In genomic region chr6:125745281-125746018, GRCh38 we compare ENCODE assay signal across 13 cellular contexts. TPM values are rescaled to one million over a fixed set of nuclear protein-coding genes. Genes with fewer than 3 reads are reported as not detected.
DNase-seq lines count a peak whose midpoint lies in the region; ATAC-seq and TF ChIP-seq lines count a peak whose summit lies in the region.
"Had no signal": no experiment of that assay in that cellular context is flagged by ENCODE, and none has a peak within 500 bp of the region (broad histone marks: within the 10 kb centered on the region; RNA-seq: fewer than 3 reads in every experiment).

No MANE protein-coding gene starts in this region.

- H3K27me3 ChIP-seq in body of pancreas: no peaks in the 10 kb centered on the region

- peaks cover 68% of the 10 kb centered on the region for H3K27me3 Mint-ChIP-seq in activated T-helper 1 cell treated with anti-CD3 and anti-CD28 coated beads, Interleukin-12 subunit alpha, Interleukin-12 subunit beta, Interleukin-2, Interleukin-4 antibody, amounts not matched to agents 30 ng/mL and 10 ng/mL and 1 ng/mL, durations not matched to agents 14 hours and 24 hours and 36 hours (ENCODE audit: insufficient read depth)
- H3K27me3 Mint-ChIP-seq in HFFc6 (ENCODE audit: insufficient read depth): peaks cover 37% of the 10 kb centered on the region
- peaks cover 67% of the 10 kb centered on the region for H3K27me3 Mint-ChIP-seq in activated CD4-positive, alpha-beta T cell treated with anti-CD3 and anti-CD28 coated beads, Interleukin-2, amount 10 ng/mL, durations not matched to agents 7 days and 5 days

- no peak overlapping the region for H3K27ac Mint-ChIP-seq in stimulated activated effector memory CD8-positive, alpha-beta T cell treated with anti-CD3 and anti-CD28 coated beads, Interleukin-12 subunit alpha, Interleukin-12 subunit beta, amount 100 ng/mL, for 72 hours
- H3K27ac Mint-ChIP-seq in activated T-helper 1 cell treated with anti-CD3 and anti-CD28 coated beads, Interleukin-12 subunit alpha, Interleukin-12 subunit beta, Interleukin-2, Interleukin-4 antibody, amounts not matched to agents 30 ng/mL and 10 ng/mL and 1 ng/mL, durations not matched to agents 14 hours and 24 hours and 36 hours: no peak overlapping the region
- no peak overlapping the region for H3K27ac Mint-ChIP-seq in HFFc6
- H3K27ac Mint-ChIP-seq in activated CD4-positive, alpha-beta T cell treated with anti-CD3 and anti-CD28 coated beads, Interleukin-2, amount 10 ng/mL, durations not matched to agents 7 days and 5 days: no peak overlapping the region
- H3K27ac Mint-ChIP-seq: CD4-positive, alpha-beta T cell had no signal

- peak overlapping the region; percentile 91 for H3K4me3 Mint-ChIP-seq in stimulated activated effector memory CD8-positive, alpha-beta T cell treated with anti-CD3 and anti-CD28 coated beads, Interleukin-12 subunit alpha, Interleukin-12 subunit beta, amount 100 ng/mL, for 72 hours
- no peak overlapping the region for H3K4me3 Mint-ChIP-seq in activated T-helper 1 cell treated with anti-CD3 and anti-CD28 coated beads, Interleukin-12 subunit alpha, Interleukin-12 subunit beta, Interleukin-2, Interleukin-4 antibody, amounts not matched to agents 30 ng/mL and 10 ng/mL and 1 ng/mL, durations not matched to agents 14 hours and 24 hours and 36 hours
- H3K4me3 Mint-ChIP-seq in HFFc6: no peak overlapping the region
- no peak overlapping the region for H3K4me3 Mint-ChIP-seq in activated CD4-positive, alpha-beta T cell treated with anti-CD3 and anti-CD28 coated beads, Interleukin-2, amount 10 ng/mL, durations not matched to agents 7 days and 5 days

- H3K4me1 ChIP-seq in body of pancreas: peaks cover 11% of the 10 kb centered on the region

- intact Hi-C loops in body of pancreas (cut with DNase I): no loop called here
- intact Hi-C loops in activated T-helper 1 cell treated with anti-CD3 and anti-CD28 coated beads, Interleukin-12 subunit alpha, Interleukin-12 subunit beta, Interleukin-2, Interleukin-4 antibody, amounts not matched to agents 30 ng/mL and 10 ng/mL and 1 ng/mL, durations not matched to agents 14 hours and 24 hours and 36 hours (cut with micrococcal nuclease): loop anchor here (1.0 to 5.0 kb wide), 6 partner anchors 23 to 1372 kb away; partner anchors contain the start of genes HDDC2, RSPO3, TPD52L1 and TRMT11

- ATAC-seq in body of pancreas (no peak), HG03095 (IDR thresholded peaks at IDR 0.05; ENCODE audit: unreplicated experiment) (no peak)
- no peak for ATAC-seq in stimulated activated effector memory CD8-positive, alpha-beta T cell treated with anti-CD3 and anti-CD28 coated beads, Interleukin-12 subunit alpha, Interleukin-12 subunit beta, amount 100 ng/mL, for 72 hours
- ATAC-seq: PC-3 had no signal

- no peaks in the 10 kb centered on the region for H3K36me3 ChIP-seq in body of pancreas (replicated peaks in 1 of 2; ENCODE audit: insufficient read depth in 1 of 2, low read depth in 2 of 2)

- POLR2A ChIA-PET in activated CD4-positive, alpha-beta T cell treated with anti-CD3 and anti-CD28 coated beads, Interleukin-2, amount 10 ng/mL, durations not matched to agents 7 days and 5 days (lab: Charles Lee): no interaction called here

- H3K27ac ChIP-seq in body of pancreas: peak overlapping the region; percentile 22 to 96 (median 90)

- CTCF ChIA-PET in activated CD4-positive, alpha-beta T cell treated with anti-CD3 and anti-CD28 coated beads, Interleukin-2, amount 10 ng/mL, durations not matched to agents 7 days and 5 days (lab: Charles Lee): interaction anchor here (0.5 to 1.5 kb wide), 5 partner anchors 9 to 702 kb away, joined by 3 to 4 read pairs (median 3); no protein-coding TSS in a partner anchor

- no peaks in the 10 kb centered on the region for H3K9me3 ChIP-seq in body of pancreas

- H3K4me3 ChIP-seq in body of pancreas: no peak overlapping the region

- H3K9me3 Mint-ChIP-seq in stimulated activated effector memory CD8-positive, alpha-beta T cell treated with anti-CD3 and anti-CD28 coated beads, Interleukin-12 subunit alpha, Interleukin-12 subunit beta, amount 100 ng/mL, for 72 hours: no peaks in the 10 kb centered on the region
- H3K9me3 Mint-ChIP-seq in activated T-helper 1 cell treated with anti-CD3 and anti-CD28 coated beads, Interleukin-12 subunit alpha, Interleukin-12 subunit beta, Interleukin-2, Interleukin-4 antibody, amounts not matched to agents 30 ng/mL and 10 ng/mL and 1 ng/mL, durations not matched to agents 14 hours and 24 hours and 36 hours: no peaks in the 10 kb centered on the region
- no peaks in the 10 kb centered on the region for H3K9me3 Mint-ChIP-seq in HFFc6
- H3K9me3 Mint-ChIP-seq in activated CD4-positive, alpha-beta T cell treated with anti-CD3 and anti-CD28 coated beads, Interleukin-2, amount 10 ng/mL, durations not matched to agents 7 days and 5 days: no peaks in the 10 kb centered on the region
- H3K9me3 Mint-ChIP-seq: CD4-positive, alpha-beta T cell had no signal

- WGBS in body of pancreas, 2 donors: 34 to 44% methylated on average over 6 of the region's 6 CpGs

- DNase-seq in NCI-H146 treated with DMSO at 0.1 percent for 48 hours (lab: John Stamatoyannopoulos, UW; ENCODE audit: unreplicated experiment) (peak; percentile 47), body of pancreas (peak; percentile 22 to 51 (median 46)), iPS-NIHi11 (ENCODE audit: low spot score) (peak; percentile 18), HFFc6 (no peak)
- no peak for DNase-seq in stimulated activated effector memory CD8-positive, alpha-beta T cell treated with anti-CD3 and anti-CD28 coated beads, Interleukin-12 subunit alpha, Interleukin-12 subunit beta, amount 100 ng/mL, for 72 hours (ENCODE audit: low spot score in 2 of 2)
- no peak for DNase-seq in activated T-helper 1 cell treated with anti-CD3 and anti-CD28 coated beads, Interleukin-12 subunit alpha, Interleukin-12 subunit beta, Interleukin-2, Interleukin-4 antibody, amounts not matched to agents 30 ng/mL and 10 ng/mL and 1 ng/mL, durations not matched to agents 14 hours and 24 hours and 36 hours (ENCODE audit: low spot score)
- DNase-seq in activated CD4-positive, alpha-beta T cell treated with anti-CD3 and anti-CD28 coated beads, Interleukin-2, amount 10 ng/mL, durations not matched to agents 7 days and 5 days: no peak
- DNase-seq: activated naive CD4-positive, alpha-beta T cell treated with Interleukin-2 at 50 U/mL for 16 hours; CD4-positive, alpha-beta T cell; NCI-H1694 treated with DMSO at 0.1 percent for 48 hours; PC-3; T-helper 2 cell had no signal

- peaks cover 33% of the 10 kb centered on the region for H3K4me1 Mint-ChIP-seq in stimulated activated effector memory CD8-positive, alpha-beta T cell treated with anti-CD3 and anti-CD28 coated beads, Interleukin-12 subunit alpha, Interleukin-12 subunit beta, amount 100 ng/mL, for 72 hours
- H3K4me1 Mint-ChIP-seq in activated T-helper 1 cell treated with anti-CD3 and anti-CD28 coated beads, Interleukin-12 subunit alpha, Interleukin-12 subunit beta, Interleukin-2, Interleukin-4 antibody, amounts not matched to agents 30 ng/mL and 10 ng/mL and 1 ng/mL, durations not matched to agents 14 hours and 24 hours and 36 hours (ENCODE audit: low read depth): peaks cover 35% of the 10 kb centered on the region
- H3K4me1 Mint-ChIP-seq in HFFc6 (ENCODE audit: low read depth): peaks cover 26% of the 10 kb centered on the region
- H3K4me1 Mint-ChIP-seq in activated CD4-positive, alpha-beta T cell treated with anti-CD3 and anti-CD28 coated beads, Interleukin-2, amount 10 ng/mL, durations not matched to agents 7 days and 5 days: peaks cover 26% of the 10 kb centered on the region

- H3K36me3 Mint-ChIP-seq in stimulated activated effector memory CD8-positive, alpha-beta T cell treated with anti-CD3 and anti-CD28 coated beads, Interleukin-12 subunit alpha, Interleukin-12 subunit beta, amount 100 ng/mL, for 72 hours: peaks cover 6% of the 10 kb centered on the region
- H3K36me3 Mint-ChIP-seq in activated T-helper 1 cell treated with anti-CD3 and anti-CD28 coated beads, Interleukin-12 subunit alpha, Interleukin-12 subunit beta, Interleukin-2, Interleukin-4 antibody, amounts not matched to agents 30 ng/mL and 10 ng/mL and 1 ng/mL, durations not matched to agents 14 hours and 24 hours and 36 hours (ENCODE audit: low read depth): no peaks in the 10 kb centered on the region
- H3K36me3 Mint-ChIP-seq in HFFc6 (ENCODE audit: low read depth): no peaks in the 10 kb centered on the region
- H3K36me3 Mint-ChIP-seq in activated CD4-positive, alpha-beta T cell treated with anti-CD3 and anti-CD28 coated beads, Interleukin-2, amount 10 ng/mL, durations not matched to agents 7 days and 5 days (ENCODE audit: low read depth): no peaks in the 10 kb centered on the region

- TF ChIP-seq CTCF in body of pancreas (IDR thresholded peaks at IDR 0.05): no peak
- no peak for TF ChIP-seq CTCF in HFFc6 (IDR thresholded peaks at IDR 0.05)

- peak in 2 of 3 donors; percentile 12 to 26 for TF ChIP-seq POLR2A in body of pancreas (IDR thresholded peaks at IDR 0.05)

RNA-seq across cellular contexts. Expression of gene HEY2, which starts 4.0 kb away (rescaled TPM):
- total RNA-seq in body of pancreas: 1 to 10 TPM; 2.6 to 7.3 TPM
- not detected in 2 replicates for total RNA-seq in activated T-helper 1 cell treated with anti-CD3 and anti-CD28 coated beads, Interleukin-12 subunit alpha, Interleukin-12 subunit beta, Interleukin-2, Interleukin-4 antibody, amounts not matched to agents 30 ng/mL and 10 ng/mL and 1 ng/mL, durations not matched to agents 14 hours and 24 hours and 36 hours
- total RNA-seq in HFFc6 (2021; fragmentation: NEBNext Ultra II Directional; extraction: Animal tissue kit (Norgen Biotek cat#: 25700)): not detected
- not detected for total RNA-seq in activated CD4-positive, alpha-beta T cell treated with anti-CD3 and anti-CD28 coated beads, Interleukin-2, amount 10 ng/mL, durations not matched to agents 7 days and 5 days
- total RNA-seq: PC-3 had no signal

RNA-seq across cellular contexts. Expression of gene NCOA7, which starts 45.3 kb away (rescaled TPM):
- 10 to 100 TPM; 26.5 to 30.0 TPM for total RNA-seq in body of pancreas
- total RNA-seq in activated T-helper 1 cell treated with anti-CD3 and anti-CD28 coated beads, Interleukin-12 subunit alpha, Interleukin-12 subunit beta, Interleukin-2, Interleukin-4 antibody, amounts not matched to agents 30 ng/mL and 10 ng/mL and 1 ng/mL, durations not matched to agents 14 hours and 24 hours and 36 hours: 56.1 and 59.3 TPM in 2 replicates
- 10 to 100 TPM; 27.1 to 29.3 (median 28.6) TPM for total RNA-seq in HFFc6 (2021; fragmentation: NEBNext Ultra II Directional; extraction: Animal tissue kit (Norgen Biotek cat#: 25700))
- 10 to 100 TPM; 43.2 to 53.1 TPM for total RNA-seq in activated CD4-positive, alpha-beta T cell treated with anti-CD3 and anti-CD28 coated beads, Interleukin-2, amount 10 ng/mL, durations not matched to agents 7 days and 5 days

Comparison
In these comparisons a context has a peak if more than half of its experiments do, and no peak if none do; other contexts are left out.
1. DNase-seq: peak in NCI-H146 treated with DMSO at 0.1 percent for 48 hours (single experiment), body of pancreas (4 of 4) and iPS-NIHi11 (single experiment); none in stimulated activated effector memory CD8-positive, alpha-beta T cell treated with anti-CD3 and anti-CD28 coated beads, Interleukin-12 subunit alpha, Interleukin-12 subunit beta, amount 100 ng/mL, for 72 hours (0 of 2), activated T-helper 1 cell treated with anti-CD3 and anti-CD28 coated beads, Interleukin-12 subunit alpha, Interleukin-12 subunit beta, Interleukin-2, Interleukin-4 antibody, amounts not matched to agents 30 ng/mL and 10 ng/mL and 1 ng/mL, durations not matched to agents 14 hours and 24 hours and 36 hours (single experiment), HFFc6 (single experiment) and activated CD4-positive, alpha-beta T cell treated with anti-CD3 and anti-CD28 coated beads, Interleukin-2, amount 10 ng/mL, durations not matched to agents 7 days and 5 days (single experiment).